ENCODE assay signal across 7 cellular contexts in the genomic region with DNA sequence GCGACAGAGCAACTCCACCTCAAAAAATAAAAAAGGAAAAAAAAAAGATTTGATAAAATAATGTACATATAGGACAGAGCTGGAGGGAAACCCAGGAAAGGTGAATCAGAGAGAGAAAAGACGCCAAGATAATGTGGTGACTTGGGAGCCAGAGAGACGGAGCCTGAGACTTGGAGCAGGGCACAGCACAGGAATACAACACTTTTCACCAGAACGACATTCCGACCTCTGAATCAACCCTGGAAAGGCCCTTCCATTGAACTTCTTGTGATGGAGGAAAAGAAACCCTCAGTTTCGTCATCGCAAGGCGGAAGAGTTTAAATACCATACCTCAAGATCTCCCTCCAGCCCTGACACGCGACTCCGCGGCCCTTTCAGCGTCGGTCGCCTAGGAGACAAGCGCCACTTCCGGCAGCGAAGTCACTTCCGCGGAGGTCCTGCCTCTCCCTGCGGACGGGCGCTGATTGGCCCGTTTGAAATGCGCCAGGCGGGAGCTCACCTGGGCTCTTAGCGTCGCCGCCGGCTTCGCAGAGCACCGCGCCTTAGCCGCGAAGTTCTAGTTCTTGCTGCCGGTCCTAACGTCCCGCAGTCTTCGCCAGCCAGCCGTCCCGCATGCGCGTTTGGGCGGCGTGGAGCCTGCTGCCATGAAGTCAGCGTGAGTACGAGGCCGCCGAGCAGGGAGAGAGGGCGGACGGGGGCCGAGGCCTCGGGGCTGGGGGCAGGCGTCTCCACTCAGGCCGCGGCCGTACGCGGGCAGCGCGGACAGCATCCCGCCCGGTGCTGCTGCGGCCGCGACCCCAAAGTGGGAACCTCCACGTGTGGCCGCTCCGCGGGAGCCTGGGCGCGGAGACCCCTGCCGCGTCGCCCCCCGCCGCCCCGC. TPM values are rescaled to one million over a fixed set of nuclear protein-coding genes. Genes with fewer than 3 reads are reported as not detected.
A peak's percentile ranks its signal among the peaks of the same experiment; 100 is the strongest.
DNase-seq lines count a peak whose midpoint lies in the region; ATAC-seq, FAIRE-seq and TF ChIP-seq lines count a peak whose summit lies in the region.

Gene KIF23 (plus strand): TSS at position 528 of the 880 bp plus-strand sequence. CDS start 117 bp downstream, at position 645.

- no peaks in the 10 kb centered on the region for H4K20me1 ChIP-seq in hepatocyte (ENCODE audit: insufficient read depth, poor library complexity, severe bottlenecking)

- peak within 1 kb of the TSS; percentile 69 for H2AFZ ChIP-seq in hepatocyte

- peaks cover 34% of the 10 kb centered on the region for H3K79me2 ChIP-seq in hepatocyte

- no peaks in the 10 kb centered on the region for H3K4me1 ChIP-seq in hepatocyte (ENCODE audit: insufficient read depth)

- no peaks in the 10 kb centered on the region for H3K27me3 ChIP-seq in hepatocyte

- no peaks in the 10 kb centered on the region for H3K9me2 ChIP-seq in hepatocyte (replicated peaks; ENCODE audit: insufficient read depth)

- peak; percentile 98 for DNase-seq in GM18507 (ENCODE audit: extremely low spot score, insufficient read length, low read depth)
- peak; percentile 77 to 81 for DNase-seq in NCI-H1930 (lab: John Stamatoyannopoulos, UW)
- peak; percentile 94 for DNase-seq in T-helper 9 cell
- DNase-seq in astrocyte of the hippocampus (ENCODE audit: low read depth, low spot score), result peak; percentile 97
- peak; percentile 96 for DNase-seq in hepatocyte (ENCODE audit: low spot score)
- peak; percentile 94 for DNase-seq in retina

- no peaks in the 10 kb centered on the region for H3K9me3 ChIP-seq in hepatocyte (ENCODE audit: low read depth)

- FAIRE-seq in GM18507 (lab: Jason Lieb, UNC), result peak; percentile 93

- 2% methylated on average over 54 of the region's 78 CpGs for WGBS in hepatocyte (ENCODE audit: low lambda C conversion rate, missing lambda C conversion rate)

- no peaks in the 10 kb centered on the region for H3K36me3 ChIP-seq in hepatocyte (replicated peaks; ENCODE audit: insufficient read depth, low read depth)

- no peak for TF ChIP-seq CTCF in hepatocyte (IDR thresholded peaks at IDR 0.05; ENCODE audit: poor library complexity)

- H3K4me2 ChIP-seq in hepatocyte, result peak within 1 kb of the TSS; percentile 75

- ATAC-seq in HG02973 (IDR thresholded peaks at IDR 0.05; ENCODE audit: unreplicated experiment), result peak; percentile 86

- H3K27ac ChIP-seq in hepatocyte, result peak within 1 kb of the TSS; percentile 85

- H3K4me3 ChIP-seq in hepatocyte, result peak within 1 kb of the TSS; percentile 76

RNA-seq across cellular contexts. Expression of gene KIF23, which starts in this region (rescaled TPM):
- 12.0 and 13.9 TPM in 2 replicates for total RNA-seq in hepatocyte
- polyA plus RNA-seq in hepatocyte, result 7.6 and 14.1 TPM in 2 replicates

Comparison
In these comparisons a context has a peak if more than half of its experiments do, and no peak if none do; other contexts are left out.
1. Peak in every context shown above with its lines: DNase-seq, ATAC-seq, H3K4me3 ChIP-seq and H3K27ac ChIP-seq.